In genomic region chr6:42448391-42448790, GRCh38 we compare ENCODE assay signal across 15 cellular contexts. TPM values are rescaled to one million over a fixed set of nuclear protein-coding genes. Genes with fewer than 3 reads are reported as not detected.
DNase-seq lines count a peak whose midpoint lies in the region; ATAC-seq and TF ChIP-seq lines count a peak whose summit lies in the region.
"Had no signal": no experiment of that assay in that cellular context is flagged by ENCODE, and none has a peak within 500 bp of the region (broad histone marks: within the 10 kb centered on the region; RNA-seq: fewer than 3 reads in every experiment).

No MANE protein-coding gene starts in this region.

- H3K36me3 Mint-ChIP-seq in activated naive CD4-positive, alpha-beta T cell treated with anti-CD3 and anti-CD28 coated beads, Interleukin-2, amount 50 U/mL, for 24 hours = peaks cover 8% of the 10 kb centered on the region
- H3K36me3 Mint-ChIP-seq in T-cell = peaks cover 19% of the 10 kb centered on the region

- 49% methylated on average over 5 of the region's 5 CpGs for WGBS in urinary bladder

- peak overlapping the region; percentile 27 for H3K27ac ChIP-seq in urinary bladder (ENCODE audit: low read depth)
- H3K27ac ChIP-seq: body of pancreas had no signal

- no peak for TF ChIP-seq CTCF in fibroblast of pulmonary artery (IDR thresholded peaks at IDR 0.05; ENCODE audit: low read length, missing control alignments)

- peak overlapping the region; percentile 88 for H3K27ac Mint-ChIP-seq in activated naive CD4-positive, alpha-beta T cell treated with anti-CD3 and anti-CD28 coated beads, Interleukin-2, amount 50 U/mL, for 24 hours
- peak overlapping the region; percentile 95 to 96 for H3K27ac Mint-ChIP-seq in T-cell

- H3K9me3 Mint-ChIP-seq in activated naive CD4-positive, alpha-beta T cell treated with anti-CD3 and anti-CD28 coated beads, Interleukin-2, amount 50 U/mL, for 24 hours = no peaks in the 10 kb centered on the region
- no peaks in the 10 kb centered on the region for H3K9me3 Mint-ChIP-seq in T-cell
- H3K9me3 Mint-ChIP-seq: IgD-negative memory B cell had no signal

- H3K4me1 Mint-ChIP-seq in activated naive CD4-positive, alpha-beta T cell treated with anti-CD3 and anti-CD28 coated beads, Interleukin-2, amount 50 U/mL, for 24 hours = peaks cover 76% of the 10 kb centered on the region
- peaks cover 72 to 80% (median 72%) of the 10 kb centered on the region in 3 donors for H3K4me1 Mint-ChIP-seq in T-cell

- ATAC-seq in T-cell (replicated peaks in 1 of 4) = no peak
- ATAC-seq in activated CD4-positive, CD25-positive, alpha-beta regulatory T cell treated with anti-CD3 and anti-CD28 coated beads, Interleukin-2, amount 50 U/mL, for 24 hours = no peak
- ATAC-seq in HG03135 (IDR thresholded peaks at IDR 0.05; ENCODE audit: unreplicated experiment) = no peak
- ATAC-seq: body of pancreas; esophagus mucosa; stimulated activated naive CD8-positive, alpha-beta T cell treated with anti-CD3 and anti-CD28 coated beads, Interleukin-15, Interleukin-2, amounts not matched to agents 100 U/mL and 50 U/mL, for 24 hours had no signal

- H3K4me3 ChIP-seq in fibroblast of pulmonary artery (replicated peaks; ENCODE audit: low read depth, low read length) (peak overlapping the region; percentile 17), urinary bladder (ENCODE audit: low read depth, low read length) (no peak overlapping the region)
- H3K4me3 ChIP-seq: body of pancreas, HAP-1 had no signal

- POLR2A ChIA-PET in T-cell (lab: Charles Lee) = no interaction called here

- CTCF ChIA-PET in T-cell (lab: Charles Lee) = interaction anchor here in 1 of 2 donors (0.7 to 1.6 kb wide), 3 partner anchors 16 to 150 kb away, joined by 4 to 10 read pairs (median 4); no protein-coding TSS in a partner anchor

- no peak for DNase-seq in activated naive CD4-positive, alpha-beta T cell treated with anti-CD3 and anti-CD28 coated beads, Interleukin-2, amount 50 U/mL, for 16 hours
- DNase-seq in T-cell = no peak
- DNase-seq in fibroblast of pulmonary artery (ENCODE audit: low read depth) = no peak
- DNase-seq in dedifferentiated amniotic fluid mesenchymal stem cell (ENCODE audit: extremely low spot score) = no peak
- DNase-seq: activated CD4-positive, alpha-beta T cell treated with anti-CD3 and anti-CD28 coated beads for 48 hours; body of pancreas; kidney glomerular epithelial cell; stimulated activated naive CD8-positive, alpha-beta T cell treated with anti-CD3 and anti-CD28 coated beads, Interleukin-15, Interleukin-2, amounts not matched to agents 100 U/mL and 50 U/mL, for 24 hours had no signal

- peaks cover 2% of the 10 kb centered on the region for H3K36me3 ChIP-seq in urinary bladder (ENCODE audit: insufficient read depth)

- peaks cover 3% of the 10 kb centered on the region for H3K4me1 ChIP-seq in urinary bladder (ENCODE audit: insufficient read depth)

- H3K27me3 Mint-ChIP-seq in activated naive CD4-positive, alpha-beta T cell treated with anti-CD3 and anti-CD28 coated beads, Interleukin-2, amount 50 U/mL, for 24 hours = no peaks in the 10 kb centered on the region
- no peaks in the 10 kb centered on the region for H3K27me3 Mint-ChIP-seq in T-cell

- H3K4me3 Mint-ChIP-seq in activated naive CD4-positive, alpha-beta T cell treated with anti-CD3 and anti-CD28 coated beads, Interleukin-2, amount 50 U/mL, for 24 hours = peak overlapping the region; percentile 96
- peak overlapping the region; percentile 89 to 99 (median 93) for H3K4me3 Mint-ChIP-seq in T-cell

RNA-seq across cellular contexts. Expression of gene TRERF1, which starts 3.3 kb away (rescaled TPM):
- total RNA-seq in T-cell = 10 to 100 TPM; 20.5 to 52.2 (median 25.6) TPM
- total RNA-seq in urinary bladder = 12.1 TPM
- 7.9 TPM for polyA plus RNA-seq in urinary bladder
